In genomic region chr16:80569440-80570105, GRCh38 we compare ENCODE assay signal across 8 cellular contexts. TPM values are rescaled to one million over a fixed set of nuclear protein-coding genes. Genes with fewer than 3 reads are reported as not detected.
A peak's percentile ranks its signal among the peaks of the same experiment; 100 is the strongest.
DNase-seq lines count a peak whose midpoint lies in the region; ATAC-seq, FAIRE-seq and TF ChIP-seq lines count a peak whose summit lies in the region.

No MANE protein-coding gene starts in this region.

- DNase-seq in T-helper 2 cell = peak in 3 of 5 experiments; percentile 19 to 98 (median 65)
- peak in 3 of 4 experiments; percentile 19 to 39 (median 35) for DNase-seq in K562 (ENCODE audit: extremely low read depth in 1 of 4, low spot score in 3 of 4)
- peak; percentile 28 to 54 (median 52) for DNase-seq in stimulated activated CD4-positive, alpha-beta T cell treated with anti-CD3 and anti-CD28 coated beads, TNF-alpha, amount 100 ng/mL, for 4 hours (ENCODE audit: low read depth in 3 of 3)
- DNase-seq in NCI-H1092 treated with DMSO at 0.1 percent for 48 hours (lab: John Stamatoyannopoulos, UW) = no peak
- no peak for DNase-seq in NOMO-1 treated with dmso at 0.1 percent for 144 hours (lab: John Stamatoyannopoulos, UW; ENCODE audit: unreplicated experiment)
- DNase-seq in OCI-LY7 (ENCODE audit: low spot score) = no peak

- H3K27ac ChIP-seq in K562 (ENCODE audit: extremely low read depth, low read depth, low read length) (no peak overlapping the region), OCI-LY7 (ENCODE audit: low read depth, low read length, poor library complexity, severe bottlenecking) (no peak overlapping the region)

- no peak for FAIRE-seq in K562 (lab: Jason Lieb, UNC)

- BruUV-seq in K562 (replicated peaks; lab: Mats Ljungman, UMichigan) (no TSS peak), OCI-LY7 (replicated peaks; lab: Mats Ljungman, UMichigan) (no TSS peak)

- CTCF ChIA-PET in K562 (lab: Yijun Ruan, JAX; ENCODE audit: low intra/inter-chr PET ratio) (no interaction called here), OCI-LY7 (lab: Charles Lee; ENCODE audit: unreplicated experiment) (no interaction called here)

- no peak for TF ChIP-seq EP300 in K562 (IDR thresholded peaks at IDR 0.05; ENCODE audit: low read length)

- no peak for TF ChIP-seq POLR2A in K562 (conservative IDR thresholded peaks at IDR 0.05)

- no peaks in the 10 kb centered on the region for H4K20me1 ChIP-seq in K562 (replicated peaks; ENCODE audit: control insufficient read depth, insufficient read depth, low read length)
- no peaks in the 10 kb centered on the region for H4K20me1 ChIP-seq in OCI-LY7 (ENCODE audit: insufficient read depth, low read length)

- H3K4me3 ChIP-seq in K562 = no peak overlapping the region
- no peak overlapping the region for H3K4me3 ChIP-seq in OCI-LY7 (ENCODE audit: low read depth, low read length, poor library complexity, severe bottlenecking)

- H2AFZ ChIP-seq in K562 (ENCODE audit: low read depth, low read length) (no peak overlapping the region), OCI-LY7 (ENCODE audit: low read length) (no peak overlapping the region)

- TF ChIP-seq RAD21 in K562 (CRISPR knock-in tag; conservative IDR thresholded peaks at IDR 0.05 in 1 of 2, IDR thresholded peaks at IDR 0.05 in 1 of 2) = no peak

- in situ Hi-C loops in K562 (cut with MboI) = no loop called here

- H3K36me3 ChIP-seq in K562 (ENCODE audit: control insufficient read depth, insufficient read depth, low read length) (no peaks in the 10 kb centered on the region), OCI-LY7 (ENCODE audit: insufficient read depth, low read length) (no peaks in the 10 kb centered on the region)

- H3K4me1 ChIP-seq in K562 (replicated peaks in 1 of 2; ENCODE audit: control insufficient read depth in 2 of 2, insufficient read depth in 2 of 2, low read length in 2 of 2) (no peaks in the 10 kb centered on the region; a peak in 1 of 5 replicates), OCI-LY7 (ENCODE audit: insufficient read depth, low read length, poor library complexity, severe bottlenecking) (no peaks in the 10 kb centered on the region)

- TF ChIP-seq CTCF in K562 (IDR thresholded peaks at IDR 0.05 in 2 of 3, conservative IDR thresholded peaks at IDR 0.05 in 1 of 3; ENCODE audit: insufficient read depth in 2 of 3, low read depth in 1 of 3, low read length in 3 of 3) (no peak), OCI-LY7 (conservative IDR thresholded peaks at IDR 0.05; ENCODE audit: low read length) (no peak)

- no peaks in the 10 kb centered on the region for H3K9me1 ChIP-seq in K562 (ENCODE audit: control insufficient read depth, insufficient read depth, low read length)

- intact Hi-C loops in K562 (cut with micrococcal nuclease) = no loop called here
- intact Hi-C loops in OCI-LY7 (cut with micrococcal nuclease; ENCODE audit: unreplicated experiment) = no loop called here

- under 1% methylated on average over 9 of the region's 9 CpGs for WGBS in K562 (ENCODE audit: insufficient coverage, low coverage, missing lambda C conversion rate)

- H3K79me2 ChIP-seq in K562 (ENCODE audit: control insufficient read depth, insufficient read depth, low read length) = no peaks in the 10 kb centered on the region
- H3K79me2 ChIP-seq in OCI-LY7 (ENCODE audit: insufficient read depth, low read depth, low read length) = no peaks in the 10 kb centered on the region

- H3K4me2 ChIP-seq in K562 (ENCODE audit: insufficient read depth, low read length) (no peak overlapping the region), OCI-LY7 (ENCODE audit: low read length) (no peak overlapping the region)

- H3K27me3 ChIP-seq in K562 (ENCODE audit: control insufficient read depth in 2 of 2, insufficient read depth in 2 of 2, low read length in 2 of 2) = peaks cover 0 to 3% of the 10 kb centered on the region in 2 experiments; a peak in 1 of 5 replicates

- no peaks in the 10 kb centered on the region for H3K9me2 ChIP-seq in OCI-LY7 (ENCODE audit: insufficient read depth, low read length)

- H3K9me3 ChIP-seq in K562 (replicated peaks; ENCODE audit: control insufficient read depth, insufficient read depth, low read depth, low read length) = no peaks in the 10 kb centered on the region
- H3K9me3 ChIP-seq in OCI-LY7 (ENCODE audit: low read length) = no peaks in the 10 kb centered on the region

- POLR2A ChIA-PET in K562 (lab: Yijun Ruan, JAX) (no interaction called here), OCI-LY7 (lab: Charles Lee) (no interaction called here)

- H3K9ac ChIP-seq in K562 (ENCODE audit: insufficient read depth in 1 of 2, low read depth in 2 of 2, low read length in 2 of 2) = no peak overlapping the region

- peak; percentile 85 for ATAC-seq in GM21360 (IDR thresholded peaks at IDR 0.05; ENCODE audit: unreplicated experiment)
- peak; percentile 38; the same call in 1 of the 3 replicates for ATAC-seq in K562
- no peak for ATAC-seq in GM21723 (IDR thresholded peaks at IDR 0.05; ENCODE audit: unreplicated experiment)

TF ChIP-seq in K562, 482 proteins besides CTCF, POLR2A, EP300 and RAD21 (continues in another document):
- TF ChIP-seq EGR1 (conservative IDR thresholded peaks at IDR 0.05) (peak; percentile 26; the same call in 1 of the 2 replicates), ATF3 (IDR thresholded peaks at IDR 0.05) (peak; percentile 82), ATF3 (CRISPR knock-in tag; conservative IDR thresholded peaks at IDR 0.05) (no peak), PRDM10 (IDR thresholded peaks at IDR 0.05; ENCODE audit: partially characterized antibody) (peak; percentile 9), JUNB (CRISPR knock-in tag; conservative IDR thresholded peaks at IDR 0.05) (no peak), ARID1B (IDR thresholded peaks at IDR 0.05) (peak; percentile 52; the same call in 1 of the 2 replicates), THRAP3 (IDR thresholded peaks at IDR 0.05; ENCODE audit: borderline replicate concordance) (no peak), ZC3H4 (CRISPR knock-in tag; IDR thresholded peaks at IDR 0.05; ENCODE audit: borderline replicate concordance) (no peak), CBFA2T3 (IDR thresholded peaks at IDR 0.05) (peak; percentile 12; the same call in 1 of the 2 replicates)

RNA-seq across cellular contexts. Expression of gene DYNLRB2, which starts 28.8 kb away (rescaled TPM):
- total RNA-seq in K562 (2011; cell fraction: chromatin; rRNA removed; ENCODE audit: low replicate concordance) = not detected in 2 replicates
- not detected in 2 replicates for total RNA-seq in K562 (2011; cell fraction: nucleolus; rRNA removed)
- total RNA-seq in K562 (2011; cell fraction: nucleoplasm; rRNA removed) = not detected in 2 replicates
- total RNA-seq in K562 (2014; rRNA removed) (not detected in 2 replicates), K562 (2014; rRNA removed; fragmentation: Illumina TruSeq; extraction: Trizol) (not detected in 2 replicates), K562 (2015; rRNA removed; fragmentation: Illumina TruSeq; extraction: Trizol) (not detected in 2 replicates), K562 (2021) (not detected in 2 replicates), OCI-LY7 (2022) (not detected in 2 replicates)
- polyA plus RNA-seq in K562 (2011; rRNA removed) (not detected in 2 replicates), K562 (2014; fragmentation: Illumina TruSeq; extraction: Trizol) (not detected in 2 replicates), K562 (2014; fragmentation: Nextera tagmentation; extraction: Ambion mirVana) (not detected), K562 (2014; rRNA removed) (not detected in 2 replicates)
- not detected in 2 replicates for polyA plus RNA-seq in K562 (2011; cell fraction: cytosol; rRNA removed)
- not detected in 2 replicates for polyA plus RNA-seq in K562 (2011; cell fraction: nucleus; rRNA removed)
- not detected in 2 replicates for polyA plus RNA-seq in K562 (2012)
- polyA minus RNA-seq in K562 (2011; rRNA and poly(A)+ RNA removed) = not detected in 2 replicates
- not detected in 2 replicates for polyA minus RNA-seq in K562 (2011; cell fraction: cytosol; rRNA and poly(A)+ RNA removed)
- not detected in 2 replicates for polyA minus RNA-seq in K562 (2011; cell fraction: nucleus; rRNA and poly(A)+ RNA removed)
- not detected in 2 replicates for total RNA-seq in OCI-LY7 (2014; rRNA removed; shearing (Covaris generic))

Comparison
In these comparisons a context has a peak if more than half of its experiments do, and no peak if none do; other contexts are left out.
1. DNase-seq: peak in T-helper 2 cell (3 of 5), K562 (3 of 4) and stimulated activated CD4-positive, alpha-beta T cell treated with anti-CD3 and anti-CD28 coated beads, TNF-alpha, amount 100 ng/mL, for 4 hours (3 of 3); none in NCI-H1092 treated with DMSO at 0.1 percent for 48 hours (single experiment), NOMO-1 treated with dmso at 0.1 percent for 144 hours (single experiment) and OCI-LY7 (single experiment).